ENCODE assay signal across 8 cellular contexts in genomic region chr22:35430897-35431322, GRCh38. TPM values are rescaled to one million over a fixed set of nuclear protein-coding genes. Genes with fewer than 3 reads are reported as not detected.
DNase-seq lines count a peak whose midpoint lies in the region; ATAC-seq and TF ChIP-seq lines count a peak whose summit lies in the region.

No MANE protein-coding gene starts in this region.

- no peaks in the 10 kb centered on the region for H3K27me3 ChIP-seq in kidney epithelial cell (ENCODE audit: control insufficient read depth, insufficient read depth, low read length)

- DNase-seq in GM12864 (ENCODE audit: low read depth) = no peak
- peak; percentile 8 for DNase-seq in NCI-H1694 treated with DMSO at 0.1 percent for 48 hours (lab: John Stamatoyannopoulos, UW)
- peak; percentile 78 for DNase-seq in activated CD4-positive, CD25-positive, alpha-beta regulatory T cell treated with anti-CD3 and anti-CD28 coated beads, Interleukin-2, amount 50 U/mL, for 72 hours
- DNase-seq in central memory CD4-positive, alpha-beta T cell = peak; percentile 35
- DNase-seq in kidney epithelial cell (ENCODE audit: low read depth) = peak; percentile 70
- peak; percentile 46 to 67 (median 57) for DNase-seq in stimulated activated CD4-positive, alpha-beta T cell treated with anti-CD3 and anti-CD28 coated beads, Interleukin-12 subunit alpha, Interleukin-12 subunit beta, amount 100 ng/mL, for 48 hours (ENCODE audit: low read depth in 2 of 3, low spot score in 1 of 3)

- TF ChIP-seq CTCF in GM12864 (IDR thresholded peaks at IDR 0.05; ENCODE audit: low read depth, low read length, missing control alignments) (peak; percentile 78), kidney epithelial cell (IDR thresholded peaks at IDR 0.05; ENCODE audit: insufficient read depth, low read length, poor library complexity, severe bottlenecking) (peak; percentile 99)

- H3K4me3 ChIP-seq in GM12864 (ENCODE audit: low read depth, low read length) (no peak overlapping the region), kidney epithelial cell (ENCODE audit: low read depth, low read length) (no peak overlapping the region)

- no peaks in the 10 kb centered on the region for H3K36me3 ChIP-seq in kidney epithelial cell (ENCODE audit: control insufficient read depth, insufficient read depth, low read length)

- ATAC-seq in HG02763 (IDR thresholded peaks at IDR 0.05; ENCODE audit: unreplicated experiment) (no peak), GM19463 (IDR thresholded peaks at IDR 0.05; ENCODE audit: unreplicated experiment) (no peak)

RNA-seq across cellular contexts. Expression of gene MCM5, which starts 31.0 kb away (rescaled TPM):
- 31.5 and 34.6 TPM in 2 replicates for total RNA-seq in kidney epithelial cell

RNA-seq across cellular contexts. Expression of gene HMOX1, which starts 50.0 kb away (rescaled TPM):
- 37.7 and 45.7 TPM in 2 replicates for total RNA-seq in kidney epithelial cell
